Comparison of ENCODE assay signal across 17 cellular contexts in the genomic region with DNA sequence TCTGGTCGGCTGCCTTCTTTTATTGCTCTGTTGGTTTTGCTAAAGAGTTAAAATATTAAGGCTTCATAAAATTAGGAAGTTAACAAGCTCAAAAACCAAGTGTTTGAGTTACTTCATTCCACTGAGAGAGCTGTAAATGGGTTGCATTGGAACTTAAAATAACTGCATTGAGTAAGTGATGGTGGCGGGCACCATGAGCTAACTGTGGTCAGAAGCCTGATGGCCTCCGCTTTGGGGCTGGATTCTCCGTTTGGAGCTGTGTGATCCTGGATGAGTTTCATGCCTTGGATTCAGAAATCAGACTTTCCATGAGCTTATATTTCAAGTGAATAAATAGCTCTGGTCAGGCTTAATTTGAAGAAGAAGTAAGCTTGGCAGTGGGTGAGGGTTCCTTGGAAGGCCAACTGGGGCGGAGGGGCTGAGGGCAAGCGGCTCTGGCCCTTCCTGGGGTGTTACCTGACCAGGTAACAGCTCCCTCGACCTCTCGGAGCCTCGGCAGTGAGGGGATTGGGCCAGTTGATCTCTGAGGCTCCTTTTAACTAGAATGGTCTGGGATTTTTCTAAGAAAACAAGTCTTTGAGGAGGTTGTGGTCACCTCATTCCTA. TPM values are rescaled to one million over a fixed set of nuclear protein-coding genes. Genes with fewer than 3 reads are reported as not detected.
"Had no signal": no experiment of that assay in that cellular context is flagged by ENCODE, and none has a peak within 500 bp of the region (broad histone marks: within the 10 kb centered on the region; RNA-seq: fewer than 3 reads in every experiment).

No MANE protein-coding gene starts in this region.

- H3K27ac ChIP-seq: epithelial cell of prostate, neural progenitor cell, pancreas, transverse colon had no signal

- DNase-seq: activated gamma-delta T cell treated with Interleukin-2 at 50 U/mL for 16 hours; activated naive CD8-positive, alpha-beta T cell treated with anti-CD3 and anti-CD28 coated beads, Interleukin-2, amount 10 ng/mL, durations not matched to agents 7 days and 5 days; activated T-cell treated with anti-CD3 and anti-CD28 coated beads, Interleukin-2, amount 50 U/mL, for 72 hours; central memory CD4-positive, alpha-beta T cell; cortex of kidney; effector memory CD4-positive, alpha-beta T cell; left ventricle myocardium superior; pancreas; retina; stimulated activated CD4-positive, alpha-beta T cell treated with anti-CD3 and anti-CD28 coated beads, Interleukin-1b, Interleukin-23, amount 100 ng/mL, for 48 hours; transverse colon had no signal

- H3K27me3 ChIP-seq: pancreas had no signal

- H3K9me3 ChIP-seq: pancreas, transverse colon had no signal

- ATAC-seq: activated T-cell treated with anti-CD3 and anti-CD28 coated beads, Interleukin-2, amount 50 U/mL, for 72 hours; left ventricle myocardium superior; pancreas; stimulated activated memory B cell treated with anti-CD40 and anti-IgM and Interleukin-4, amounts not matched to agents 10 μg/mL and 1 μg/mL and 100 μg/mL, for 72 hours had no signal

- H3K36me3 ChIP-seq: neural progenitor cell, pancreas, transverse colon had no signal

- H3K4me3 ChIP-seq: neural progenitor cell, pancreas, smooth muscle cell, transverse colon had no signal

- H3K9ac ChIP-seq: neural progenitor cell had no signal

- H3K4me1 ChIP-seq: pancreas had no signal

- H3K4me2 ChIP-seq: neural progenitor cell, smooth muscle cell had no signal

RNA-seq across cellular contexts. Expression of gene HTRA1, which starts 5.6 kb away (rescaled TPM):
- total RNA-seq: activated T-cell treated with anti-CD3 and anti-CD28 coated beads, Interleukin-2, amount 50 U/mL, for 72 hours; T-helper 2 cell treated with Interferon-gamma antibody and Interleukin-4, amounts not matched to agents 100 ng/mL and 5 ng/mL, for 36 hours had no signal

RNA-seq across cellular contexts. Expression of gene ARMS2, which starts 12.5 kb away (rescaled TPM):
- total RNA-seq: activated naive CD8-positive, alpha-beta T cell treated with anti-CD3 and anti-CD28 coated beads, Interleukin-2, amount 10 ng/mL, durations not matched to agents 7 days and 5 days; activated T-cell treated with anti-CD3 and anti-CD28 coated beads, Interleukin-2, amount 50 U/mL, for 72 hours; astrocyte; left ventricle myocardium superior; pancreas; smooth muscle cell; T-helper 2 cell treated with Interferon-gamma antibody and Interleukin-4, amounts not matched to agents 100 ng/mL and 5 ng/mL, for 36 hours; transverse colon had no signal
- polyA plus RNA-seq: pancreas, smooth muscle cell had no signal
